39 cellular contexts compared by ENCODE assay signal in the genomic region with DNA sequence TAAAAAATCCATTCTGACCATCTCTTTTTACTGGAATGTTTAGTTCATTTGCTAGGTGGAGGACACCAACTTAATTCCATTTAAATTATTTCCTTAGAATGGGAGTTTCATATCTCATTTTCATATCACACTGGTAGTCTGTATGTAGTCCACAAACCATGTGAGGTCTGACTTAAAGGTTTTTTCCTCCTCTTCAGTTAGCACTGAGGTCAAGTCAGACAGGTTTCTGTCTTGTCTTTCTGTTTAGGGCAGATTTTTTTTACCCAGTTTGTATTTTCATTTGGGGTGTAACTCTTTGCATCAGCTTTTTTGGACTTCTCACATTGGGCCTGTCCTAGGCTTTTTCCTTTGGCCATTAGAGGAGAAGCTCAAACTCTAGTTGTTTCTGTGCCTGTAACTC.
"Had no signal": no experiment of that assay in that cellular context is flagged by ENCODE, and none has a peak within 500 bp of the region (broad histone marks: within the 10 kb centered on the region; RNA-seq: fewer than 3 reads in every experiment).

No MANE protein-coding gene starts in this region.

- H3K36me3 Mint-ChIP-seq: activated naive CD4-positive, alpha-beta T cell treated with anti-CD3 and anti-CD28 coated beads, Interleukin-2, amount 10 ng/mL, durations not matched to agents 7 days and 5 days; activated naive CD4-positive, alpha-beta T cell treated with anti-CD3 and anti-CD28 coated beads, Interleukin-2, amount 50 U/mL, for 24 hours; activated naive CD4-positive, alpha-beta T cell treated with anti-CD3 and anti-CD28 coated beads, Interleukin-2, amount 50 U/mL, for 72 hours; activated naive CD8-positive, alpha-beta T cell; activated naive CD8-positive, alpha-beta T cell treated with anti-CD3 and anti-CD28 coated beads for 36 hours; activated naive CD8-positive, alpha-beta T cell treated with anti-CD3 and anti-CD28 coated beads, Interleukin-2, amount 10 ng/mL, durations not matched to agents 7 days and 5 days had no signal

- H3K36me3 ChIP-seq: adrenal gland, ascending aorta, brain microvascular endothelial cell, breast epithelium had no signal

- H3K27me3 ChIP-seq: adrenal gland, ascending aorta, body of pancreas, brain microvascular endothelial cell, breast epithelium, cardiac muscle cell had no signal

- ATAC-seq: activated naive CD4-positive, alpha-beta T cell treated with anti-CD3 and anti-CD28 coated beads, Interleukin-2, amount 50 U/mL, for 72 hours; activated naive CD8-positive, alpha-beta T cell treated with anti-CD3 and anti-CD28 coated beads, Interleukin-2, amount 50 U/mL, for 24 hours; activated T-cell treated with anti-CD3 and anti-CD28 coated beads, Interleukin-2, amount 50 U/mL, for 4 hours; activated T-cell treated with anti-CD3 and anti-CD28 coated beads, Interleukin-2, amount 50 U/mL, for 72 hours; activated T-helper 17 cell treated with anti-CD3 and anti-CD28 coated beads, Interleukin-2, amount 50 U/mL, for 72 hours; body of pancreas had no signal

- H3K4me3 Mint-ChIP-seq: activated naive CD4-positive, alpha-beta T cell treated with anti-CD3 and anti-CD28 coated beads for 36 hours; activated naive CD4-positive, alpha-beta T cell treated with anti-CD3 and anti-CD28 coated beads, Interleukin-2, amount 10 ng/mL, durations not matched to agents 7 days and 5 days; activated naive CD4-positive, alpha-beta T cell treated with anti-CD3 and anti-CD28 coated beads, Interleukin-2, amount 50 U/mL, for 24 hours; activated naive CD8-positive, alpha-beta T cell; activated naive CD8-positive, alpha-beta T cell treated with anti-CD3 and anti-CD28 coated beads for 36 hours; activated naive CD8-positive, alpha-beta T cell treated with anti-CD3 and anti-CD28 coated beads, Interleukin-2, amount 10 ng/mL, durations not matched to agents 7 days and 5 days; activated naive CD8-positive, alpha-beta T cell treated with anti-CD3 and anti-CD28 coated beads, Interleukin-2, amount 50 U/mL, for 24 hours; activated T-cell treated with anti-CD3 and anti-CD28 coated beads, Interleukin-2, amount 50 U/mL, for 24 hours; activated T-cell treated with anti-CD3 and anti-CD28 coated beads, Interleukin-2, amount 50 U/mL, for 4 hours; activated T-cell treated with anti-CD3 and anti-CD28 coated beads, Interleukin-2, amount 50 U/mL, for 72 hours; activated T-helper 1 cell treated with anti-CD3 and anti-CD28 coated beads, Interleukin-12 subunit alpha, Interleukin-12 subunit beta, Interleukin-2, Interleukin-4 antibody, amounts not matched to agents 30 ng/mL and 10 ng/mL and 1 ng/mL, durations not matched to agents 14 hours and 24 hours and 36 hours; activated T-helper 17 cell treated with anti-CD3 and anti-CD28 coated beads, Interleukin-2, amount 50 U/mL, for 72 hours; brain; central memory CD8-positive, alpha-beta T cell had no signal

- H3K4me1 Mint-ChIP-seq: activated naive CD4-positive, alpha-beta T cell treated with anti-CD3 and anti-CD28 coated beads, Interleukin-2, amount 10 ng/mL, durations not matched to agents 7 days and 5 days; activated naive CD4-positive, alpha-beta T cell treated with anti-CD3 and anti-CD28 coated beads, Interleukin-2, amount 50 U/mL, for 24 hours; activated naive CD8-positive, alpha-beta T cell treated with anti-CD3 and anti-CD28 coated beads for 36 hours; activated naive CD8-positive, alpha-beta T cell treated with anti-CD3 and anti-CD28 coated beads, Interleukin-2, amount 10 ng/mL, durations not matched to agents 7 days and 5 days; activated naive CD8-positive, alpha-beta T cell treated with anti-CD3 and anti-CD28 coated beads, Interleukin-2, amount 50 U/mL, for 24 hours; activated T-helper 17 cell treated with anti-CD3 and anti-CD28 coated beads, Interleukin-2, amount 50 U/mL, for 72 hours; brain; central memory CD8-positive, alpha-beta T cell had no signal

- H3K9me3 ChIP-seq: adrenal gland, ascending aorta, body of pancreas had no signal

- H3K4me1 ChIP-seq: adrenal gland, ascending aorta, body of pancreas, breast epithelium had no signal

- DNase-seq: activated effector memory CD4-positive, alpha-beta T cell treated with anti-CD3 and anti-CD28 coated beads, Interleukin-2, amount 50 U/mL, for 16 hours; activated effector memory CD4-positive, alpha-beta T cell treated with Interleukin-2 at 50 U/mL for 16 hours; activated gamma-delta T cell; activated gamma-delta T cell treated with Interleukin-2 at 50 U/mL for 16 hours; activated naive CD4-positive, alpha-beta T cell; activated naive CD4-positive, alpha-beta T cell treated with anti-CD3 and anti-CD28 coated beads for 36 hours; activated naive CD4-positive, alpha-beta T cell treated with anti-CD3 and anti-CD28 coated beads, Interleukin-2, amount 10 ng/mL, durations not matched to agents 7 days and 5 days; activated naive CD4-positive, alpha-beta T cell treated with anti-CD3 and anti-CD28 coated beads, Interleukin-2, amount 50 U/mL, for 16 hours; activated naive CD4-positive, alpha-beta T cell treated with Interleukin-2 at 50 U/mL for 16 hours; activated naive CD8-positive, alpha-beta T cell treated with anti-CD3 and anti-CD28 coated beads for 36 hours; activated naive CD8-positive, alpha-beta T cell treated with anti-CD3 and anti-CD28 coated beads, Interleukin-2, amount 10 ng/mL, durations not matched to agents 7 days and 5 days; activated naive CD8-positive, alpha-beta T cell treated with anti-CD3 and anti-CD28 coated beads, Interleukin-2, amount 50 U/mL, for 24 hours; activated T-cell treated with anti-CD3 and anti-CD28 coated beads, Interleukin-2, amount 50 U/mL, for 1 hour; activated T-cell treated with anti-CD3 and anti-CD28 coated beads, Interleukin-2, amount 50 U/mL, for 24 hours; activated T-cell treated with anti-CD3 and anti-CD28 coated beads, Interleukin-2, amount 50 U/mL, for 4 hours; activated T-cell treated with anti-CD3 and anti-CD28 coated beads, Interleukin-2, amount 50 U/mL, for 48 hours; activated T-cell treated with anti-CD3 and anti-CD28 coated beads, Interleukin-2, amount 50 U/mL, for 72 hours; adrenal gland; amniotic stem cell; amygdala; anterior cingulate cortex; aorta; body of pancreas; brain microvascular endothelial cell; caudate nucleus; central memory CD4-positive, alpha-beta T cell; cerebellar nuclear complex had no signal

- H3K27me3 Mint-ChIP-seq: activated naive CD4-positive, alpha-beta T cell treated with anti-CD3 and anti-CD28 coated beads, Interleukin-2, amount 10 ng/mL, durations not matched to agents 7 days and 5 days; activated naive CD8-positive, alpha-beta T cell treated with anti-CD3 and anti-CD28 coated beads, Interleukin-2, amount 10 ng/mL, durations not matched to agents 7 days and 5 days; activated naive CD8-positive, alpha-beta T cell treated with anti-CD3 and anti-CD28 coated beads, Interleukin-2, amount 50 U/mL, for 24 hours; central memory CD8-positive, alpha-beta T cell had no signal

- FAIRE-seq: bronchial epithelial cell had no signal

- H3K4me3 ChIP-seq: adrenal gland, ascending aorta, body of pancreas, breast epithelium, cardiac muscle cell had no signal

- H3K27ac Mint-ChIP-seq: activated naive CD4-positive, alpha-beta T cell treated with anti-CD3 and anti-CD28 coated beads for 36 hours; activated naive CD4-positive, alpha-beta T cell treated with anti-CD3 and anti-CD28 coated beads, Interleukin-2, amount 10 ng/mL, durations not matched to agents 7 days and 5 days; activated naive CD4-positive, alpha-beta T cell treated with anti-CD3 and anti-CD28 coated beads, Interleukin-2, amount 50 U/mL, for 24 hours; activated naive CD4-positive, alpha-beta T cell treated with anti-CD3 and anti-CD28 coated beads, Interleukin-2, amount 50 U/mL, for 72 hours; activated naive CD8-positive, alpha-beta T cell; activated naive CD8-positive, alpha-beta T cell treated with anti-CD3 and anti-CD28 coated beads for 36 hours; activated naive CD8-positive, alpha-beta T cell treated with anti-CD3 and anti-CD28 coated beads, Interleukin-2, amount 10 ng/mL, durations not matched to agents 7 days and 5 days; activated naive CD8-positive, alpha-beta T cell treated with anti-CD3 and anti-CD28 coated beads, Interleukin-2, amount 50 U/mL, for 24 hours; activated T-cell treated with anti-CD3 and anti-CD28 coated beads, Interleukin-2, amount 50 U/mL, for 24 hours; activated T-cell treated with anti-CD3 and anti-CD28 coated beads, Interleukin-2, amount 50 U/mL, for 72 hours; activated T-helper 1 cell treated with anti-CD3 and anti-CD28 coated beads, Interleukin-12 subunit alpha, Interleukin-12 subunit beta, Interleukin-2, Interleukin-4 antibody, amounts not matched to agents 30 ng/mL and 10 ng/mL and 1 ng/mL, durations not matched to agents 14 hours and 24 hours and 36 hours; activated T-helper 17 cell treated with anti-CD3 and anti-CD28 coated beads, Interleukin-2, amount 50 U/mL, for 72 hours; activated T-helper 2 cell treated with anti-CD3 and anti-CD28 coated beads, Interferon-gamma antibody, Interleukin-2, Interleukin-4, amounts not matched to agents 10 μg/mL and 5 μg/mL and 100 μg/mL, durations not matched to agents 14 hours and 24 hours and 36 hours; brain had no signal

- H3K9me3 Mint-ChIP-seq: activated naive CD4-positive, alpha-beta T cell treated with anti-CD3 and anti-CD28 coated beads for 36 hours; activated naive CD4-positive, alpha-beta T cell treated with anti-CD3 and anti-CD28 coated beads, Interleukin-2, amount 10 ng/mL, durations not matched to agents 7 days and 5 days; activated naive CD4-positive, alpha-beta T cell treated with anti-CD3 and anti-CD28 coated beads, Interleukin-2, amount 50 U/mL, for 24 hours; activated naive CD8-positive, alpha-beta T cell treated with anti-CD3 and anti-CD28 coated beads for 36 hours; activated naive CD8-positive, alpha-beta T cell treated with anti-CD3 and anti-CD28 coated beads, Interleukin-2, amount 10 ng/mL, durations not matched to agents 7 days and 5 days; activated T-cell treated with anti-CD3 and anti-CD28 coated beads, Interleukin-2, amount 50 U/mL, for 24 hours; activated T-helper 1 cell treated with anti-CD3 and anti-CD28 coated beads, Interleukin-12 subunit alpha, Interleukin-12 subunit beta, Interleukin-2, Interleukin-4 antibody, amounts not matched to agents 30 ng/mL and 10 ng/mL and 1 ng/mL, durations not matched to agents 14 hours and 24 hours and 36 hours; activated T-helper 2 cell treated with anti-CD3 and anti-CD28 coated beads, Interferon-gamma antibody, Interleukin-2, Interleukin-4, amounts not matched to agents 10 μg/mL and 5 μg/mL and 100 μg/mL, durations not matched to agents 14 hours and 24 hours and 36 hours had no signal

- H3K27ac ChIP-seq: adrenal gland, ascending aorta, body of pancreas, brain microvascular endothelial cell, breast epithelium, cardiac muscle cell had no signal
